15 cellular contexts compared by ENCODE assay signal in the genomic region with DNA sequence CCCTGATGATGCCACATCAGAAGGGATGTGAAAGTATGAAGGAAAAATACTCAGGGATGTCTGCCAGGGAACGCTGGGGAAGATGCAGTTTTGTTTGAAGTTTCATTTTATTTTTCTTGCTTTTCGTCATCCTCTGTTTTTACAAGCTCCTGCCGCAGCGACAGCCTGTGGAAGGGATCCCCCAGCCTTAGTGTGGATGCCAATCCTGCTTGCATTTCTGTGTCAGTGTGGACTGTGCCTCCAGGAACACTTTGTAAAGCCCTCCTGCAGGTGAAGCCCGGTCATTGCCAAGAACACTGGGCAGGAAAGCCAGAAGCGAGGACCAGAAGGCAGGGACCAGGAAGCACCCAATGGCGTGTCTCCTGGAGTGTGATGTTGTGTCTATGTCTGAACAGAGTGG.
DNase-seq lines count a peak whose midpoint lies in the region; ATAC-seq and TF ChIP-seq lines count a peak whose summit lies in the region.
"Had no signal": no experiment of that assay in that cellular context is flagged by ENCODE, and none has a peak within 500 bp of the region (broad histone marks: within the 10 kb centered on the region; RNA-seq: fewer than 3 reads in every experiment).

No MANE protein-coding gene starts in this region.

- no peaks in the 10 kb centered on the region for H3K9me3 Mint-ChIP-seq in activated T-cell treated with anti-CD3 and anti-CD28 coated beads, Interleukin-2, amount 50 U/mL, for 24 hours
- no peaks in the 10 kb centered on the region for H3K9me3 Mint-ChIP-seq in activated T-cell treated with anti-CD3 and anti-CD28 coated beads, Interleukin-2, amount 50 U/mL, for 4 hours
- no peaks in the 10 kb centered on the region for H3K9me3 Mint-ChIP-seq in type B pancreatic cell

- H3K4me3 ChIP-seq in SK-N-SH (ENCODE audit: low read depth in 2 of 2, low read length in 1 of 2): no peak overlapping the region

- H2AFZ ChIP-seq in SK-N-SH (ENCODE audit: low read depth): no peak overlapping the region

- H4K20me1 ChIP-seq in SK-N-SH (ENCODE audit: insufficient read depth): 0 out of 2 replicates have a peak, but pooled peaks cover 3% of the 10 kb centered on the region

- H3K36me3 ChIP-seq in SK-N-SH (replicated peaks in 1 of 2; ENCODE audit: control insufficient read depth in 1 of 2, insufficient read depth in 2 of 2, low read length in 1 of 2): peaks cover 0 to 2% of the 10 kb centered on the region in 2 experiments

- POLR2A ChIA-PET in SK-N-SH (lab: Yijun Ruan, JAX): no interaction called here

- no peaks in the 10 kb centered on the region for H3K36me3 Mint-ChIP-seq in activated T-cell treated with anti-CD3 and anti-CD28 coated beads, Interleukin-2, amount 50 U/mL, for 24 hours (ENCODE audit: low read depth)
- H3K36me3 Mint-ChIP-seq in activated T-cell treated with anti-CD3 and anti-CD28 coated beads, Interleukin-2, amount 50 U/mL, for 4 hours (ENCODE audit: insufficient read depth): no peaks in the 10 kb centered on the region
- no peaks in the 10 kb centered on the region for H3K36me3 Mint-ChIP-seq in type B pancreatic cell

- CTCF ChIA-PET in SK-N-SH (lab: Yijun Ruan, JAX): interaction anchor here (1.5 kb wide), 1 partner anchor 34 kb away, joined by 3 read pairs; no protein-coding TSS in a partner anchor

- H3K4me2 ChIP-seq in SK-N-SH: no peak overlapping the region

- H3K27ac ChIP-seq in SK-N-SH (ENCODE audit: low read depth in 2 of 2, low read length in 1 of 2): no peak overlapping the region
- H3K27ac ChIP-seq: HL-60 had no signal

- H3K9ac ChIP-seq in SK-N-SH: no peak overlapping the region

- no peak for TF ChIP-seq RAD21 in SK-N-SH (IDR thresholded peaks at IDR 0.05; ENCODE audit: low read length)

- peak; percentile 11 for DNase-seq in activated T-cell treated with anti-CD3 and anti-CD28 coated beads, Interleukin-2, amount 50 U/mL, for 24 hours
- no peak for DNase-seq in activated T-cell treated with anti-CD3 and anti-CD28 coated beads, Interleukin-2, amount 50 U/mL, for 4 hours
- DNase-seq in cerebellar cortex (ENCODE audit: low spot score): peak; percentile 89
- peak; percentile 24 for DNase-seq in left lobe of liver (ENCODE audit: low spot score)
- DNase-seq in type B pancreatic cell (ENCODE audit: extremely low spot score, unreplicated experiment): peak; percentile 52
- DNase-seq in NCI-H345 (lab: John Stamatoyannopoulos, UW): no peak
- DNase-seq in SK-N-SH: no peak
- no peak for DNase-seq in NCI-H2196 (lab: John Stamatoyannopoulos, UW; ENCODE audit: unreplicated experiment)
- DNase-seq: DMS153, EL, NCI-H1436 treated with DMSO at 0.1 percent for 48 hours, NCI-H2081, NCI-H226, PC-3 had no signal

- no peaks in the 10 kb centered on the region for H3F3A ChIP-seq in SK-N-SH (replicated peaks; ENCODE audit: insufficient read depth)

- no peak for TF ChIP-seq EP300 in SK-N-SH (IDR thresholded peaks at IDR 0.05; ENCODE audit: borderline replicate concordance in 1 of 2, low read depth in 1 of 2, low read length in 1 of 2)

- no peak for TF ChIP-seq CTCF in type B pancreatic cell (conservative IDR thresholded peaks at IDR 0.05)
- TF ChIP-seq CTCF in SK-N-SH (IDR thresholded peaks at IDR 0.05): no peak

- peaks cover 13 to 22% of the 10 kb centered on the region in 2 experiments; a peak in 2 of 4 replicates for H3K4me1 ChIP-seq in SK-N-SH (ENCODE audit: control insufficient read depth in 1 of 2, insufficient read depth in 2 of 2, low read depth in 1 of 2, low read length in 1 of 2)

- H3K4me3 Mint-ChIP-seq in activated T-cell treated with anti-CD3 and anti-CD28 coated beads, Interleukin-2, amount 50 U/mL, for 24 hours: no peak overlapping the region
- no peak overlapping the region for H3K4me3 Mint-ChIP-seq in activated T-cell treated with anti-CD3 and anti-CD28 coated beads, Interleukin-2, amount 50 U/mL, for 4 hours
- no peak overlapping the region for H3K4me3 Mint-ChIP-seq in type B pancreatic cell

- no peaks in the 10 kb centered on the region for H3K27me3 ChIP-seq in SK-N-SH (ENCODE audit: insufficient read depth)

- H3K9me3 ChIP-seq in SK-N-SH: no peaks in the 10 kb centered on the region

- H3K4me1 Mint-ChIP-seq in activated T-cell treated with anti-CD3 and anti-CD28 coated beads, Interleukin-2, amount 50 U/mL, for 24 hours (ENCODE audit: low read depth): no peaks in the 10 kb centered on the region
- H3K4me1 Mint-ChIP-seq in activated T-cell treated with anti-CD3 and anti-CD28 coated beads, Interleukin-2, amount 50 U/mL, for 4 hours (ENCODE audit: low read depth): no peaks in the 10 kb centered on the region
- peaks cover 16% of the 10 kb centered on the region for H3K4me1 Mint-ChIP-seq in type B pancreatic cell (ENCODE audit: unreplicated experiment)

- WGBS in SK-N-SH (ENCODE audit: low lambda C conversion rate): 85% methylated on average over 7 of the region's 7 CpGs

- H3K27me3 Mint-ChIP-seq in activated T-cell treated with anti-CD3 and anti-CD28 coated beads, Interleukin-2, amount 50 U/mL, for 24 hours: no peaks in the 10 kb centered on the region
- H3K27me3 Mint-ChIP-seq in activated T-cell treated with anti-CD3 and anti-CD28 coated beads, Interleukin-2, amount 50 U/mL, for 4 hours (ENCODE audit: low read depth): no peaks in the 10 kb centered on the region
- H3K27me3 Mint-ChIP-seq in type B pancreatic cell: peaks cover 12% of the 10 kb centered on the region

- no peak for ATAC-seq in activated T-cell treated with anti-CD3 and anti-CD28 coated beads, Interleukin-2, amount 50 U/mL, for 4 hours
- ATAC-seq in left lobe of liver: no peak
- ATAC-seq: PC-3 had no signal

- no peak overlapping the region for H3K27ac Mint-ChIP-seq in activated T-cell treated with anti-CD3 and anti-CD28 coated beads, Interleukin-2, amount 50 U/mL, for 24 hours
- H3K27ac Mint-ChIP-seq in type B pancreatic cell: no peak overlapping the region

- no peaks in the 10 kb centered on the region for H3K9me2 ChIP-seq in SK-N-SH

- no peaks in the 10 kb centered on the region for H3K79me2 ChIP-seq in SK-N-SH (ENCODE audit: insufficient read depth)

TF ChIP-seq in SK-N-SH, 30 proteins besides CTCF, POLR2A, EP300 and RAD21 (continues in another document):
- no peak for TF ChIP-seq NRF1 (IDR thresholded peaks at IDR 0.05; ENCODE audit: low read depth, low read length)
- no peak for TF ChIP-seq TCF12 (IDR thresholded peaks at IDR 0.05)
- TF ChIP-seq JUND (IDR thresholded peaks at IDR 0.05): no peak
- TF ChIP-seq FOSL2 (IDR thresholded peaks at IDR 0.05; ENCODE audit: borderline replicate concordance, low read depth): no peak
- TF ChIP-seq, protein P1, sequence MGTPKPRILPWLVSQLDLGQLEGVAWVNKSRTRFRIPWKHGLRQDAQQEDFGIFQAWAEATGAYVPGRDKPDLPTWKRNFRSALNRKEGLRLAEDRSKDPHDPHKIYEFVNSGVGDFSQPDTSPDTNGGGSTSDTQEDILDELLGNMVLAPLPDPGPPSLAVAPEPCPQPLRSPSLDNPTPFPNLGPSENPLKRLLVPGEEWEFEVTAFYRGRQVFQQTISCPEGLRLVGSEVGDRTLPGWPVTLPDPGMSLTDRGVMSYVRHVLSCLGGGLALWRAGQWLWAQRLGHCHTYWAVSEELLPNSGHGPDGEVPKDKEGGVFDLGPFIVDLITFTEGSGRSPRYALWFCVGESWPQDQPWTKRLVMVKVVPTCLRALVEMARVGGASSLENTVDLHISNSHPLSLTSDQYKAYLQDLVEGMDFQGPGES (IDR thresholded peaks at IDR 0.05; ENCODE audit: low read depth, low read length): no peak
- TF ChIP-seq, protein P2, sequence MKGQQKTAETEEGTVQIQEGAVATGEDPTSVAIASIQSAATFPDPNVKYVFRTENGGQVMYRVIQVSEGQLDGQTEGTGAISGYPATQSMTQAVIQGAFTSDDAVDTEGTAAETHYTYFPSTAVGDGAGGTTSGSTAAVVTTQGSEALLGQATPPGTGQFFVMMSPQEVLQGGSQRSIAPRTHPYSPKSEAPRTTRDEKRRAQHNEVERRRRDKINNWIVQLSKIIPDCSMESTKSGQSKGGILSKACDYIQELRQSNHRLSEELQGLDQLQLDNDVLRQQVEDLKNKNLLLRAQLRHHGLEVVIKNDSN (IDR thresholded peaks at IDR 0.05; ENCODE audit: borderline replicate concordance, low read depth): no peak
- TF ChIP-seq RXRA (IDR thresholded peaks at IDR 0.05; ENCODE audit: borderline replicate concordance, low read depth): no peak
- TF ChIP-seq NFIC (IDR thresholded peaks at IDR 0.05; ENCODE audit: borderline replicate concordance): no peak
- TF ChIP-seq, protein P3, sequence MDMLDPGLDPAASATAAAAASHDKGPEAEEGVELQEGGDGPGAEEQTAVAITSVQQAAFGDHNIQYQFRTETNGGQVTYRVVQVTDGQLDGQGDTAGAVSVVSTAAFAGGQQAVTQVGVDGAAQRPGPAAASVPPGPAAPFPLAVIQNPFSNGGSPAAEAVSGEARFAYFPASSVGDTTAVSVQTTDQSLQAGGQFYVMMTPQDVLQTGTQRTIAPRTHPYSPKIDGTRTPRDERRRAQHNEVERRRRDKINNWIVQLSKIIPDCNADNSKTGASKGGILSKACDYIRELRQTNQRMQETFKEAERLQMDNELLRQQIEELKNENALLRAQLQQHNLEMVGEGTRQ (IDR thresholded peaks at IDR 0.05; ENCODE audit: borderline replicate concordance, low read depth, low read length): no peak
- TF ChIP-seq TAF1 (IDR thresholded peaks at IDR 0.05; ENCODE audit: borderline replicate concordance, low read depth, low read length): no peak
- TF ChIP-seq SMC3 (IDR thresholded peaks at IDR 0.05; ENCODE audit: low read depth, low read length): no peak

Comparison
In these comparisons a context has a peak if more than half of its experiments do, and no peak if none do; other contexts are left out.
1. DNase-seq: peak in activated T-cell treated with anti-CD3 and anti-CD28 coated beads, Interleukin-2, amount 50 U/mL, for 24 hours (single experiment), cerebellar cortex (single experiment), left lobe of liver (single experiment) and type B pancreatic cell (single experiment); none in activated T-cell treated with anti-CD3 and anti-CD28 coated beads, Interleukin-2, amount 50 U/mL, for 4 hours (single experiment), NCI-H345 (single experiment), SK-N-SH (single experiment) and NCI-H2196 (single experiment).